ENCODE assay signal across 2 cellular contexts in genomic region chr19:39765091-39766076, GRCh38.
TF ChIP-seq lines count a peak whose summit lies in the region.

No MANE protein-coding gene starts in this region.

TF ChIP-seq in HEK293, 187 proteins besides CTCF, POLR2A, EP300 and RAD21 (continued from another document):
- no peak for TF ChIP-seq ZNF473 (tag by site-specific recombination; IDR thresholded peaks at IDR 0.05)
- no peak for TF ChIP-seq ZBTB17 (tag by site-specific recombination; IDR thresholded peaks at IDR 0.05)
- no peak for TF ChIP-seq ZNF302 (tag by site-specific recombination; IDR thresholded peaks at IDR 0.05; ENCODE audit: low read depth)
- peak; percentile 20; the same call in 1 of the 2 replicates for TF ChIP-seq ZNF654 (tag by site-specific recombination; IDR thresholded peaks at IDR 0.05; ENCODE audit: low read depth)
- no peak for TF ChIP-seq ZNF629 (tag by site-specific recombination; IDR thresholded peaks at IDR 0.05)
- no peak for TF ChIP-seq EGR2 (tag by site-specific recombination; IDR thresholded peaks at IDR 0.05; ENCODE audit: low read depth)
- TF ChIP-seq ZNF138 (tag by site-specific recombination; IDR thresholded peaks at IDR 0.05; ENCODE audit: borderline replicate concordance), result no peak
- TF ChIP-seq, protein P1, sequence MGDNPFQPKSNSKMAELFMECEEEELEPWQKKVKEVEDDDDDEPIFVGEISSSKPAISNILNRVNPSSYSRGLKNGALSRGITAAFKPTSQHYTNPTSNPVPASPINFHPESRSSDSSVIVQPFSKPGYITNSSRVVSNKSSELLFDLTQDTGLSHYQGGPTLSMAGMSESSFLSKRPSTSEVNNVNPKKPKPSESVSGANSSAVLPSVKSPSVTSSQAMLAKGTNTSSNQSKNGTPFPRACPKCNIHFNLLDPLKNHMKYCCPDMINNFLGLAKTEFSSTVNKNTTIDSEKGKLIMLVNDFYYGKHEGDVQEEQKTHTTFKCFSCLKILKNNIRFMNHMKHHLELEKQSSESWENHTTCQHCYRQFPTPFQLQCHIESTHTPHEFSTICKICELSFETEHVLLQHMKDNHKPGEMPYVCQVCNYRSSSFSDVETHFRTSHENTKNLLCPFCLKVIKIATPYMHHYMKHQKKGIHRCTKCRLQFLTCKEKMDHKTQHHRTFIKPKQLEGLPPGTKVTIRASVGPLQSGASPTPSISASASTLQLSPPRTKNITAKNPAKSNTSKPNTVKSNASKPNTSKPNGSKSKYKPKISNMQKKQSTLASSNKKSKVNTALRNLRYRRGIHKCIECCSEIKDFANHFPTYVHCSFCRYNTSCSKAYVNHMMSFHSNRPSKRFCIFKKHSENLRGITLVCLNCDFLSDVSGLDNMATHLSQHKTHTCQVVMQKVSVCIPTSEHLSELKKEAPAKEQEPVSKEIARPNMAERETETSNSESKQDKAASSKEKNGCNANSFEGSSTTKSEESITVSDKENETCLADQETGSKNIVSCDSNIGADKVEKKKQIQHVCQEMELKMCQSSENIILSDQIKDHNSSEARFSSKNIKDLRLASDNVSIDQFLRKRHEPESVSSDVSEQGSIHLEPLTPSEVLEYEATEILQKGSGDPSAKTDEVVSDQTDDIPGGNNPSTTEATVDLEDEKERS (tag by site-specific recombination; IDR thresholded peaks at IDR 0.05), result peak; percentile 69; the same call in 1 of the 2 replicates
- TF ChIP-seq ZNF623 (tag by site-specific recombination; IDR thresholded peaks at IDR 0.05), result no peak

TF ChIP-seq in SK-N-SH, 30 proteins besides CTCF, POLR2A, EP300 and RAD21 (continued from another document):
- TF ChIP-seq USF2 (IDR thresholded peaks at IDR 0.05; ENCODE audit: borderline replicate concordance, low read depth, low read length) (no peak), TCF12 (IDR thresholded peaks at IDR 0.05) (no peak), TEAD4 (IDR thresholded peaks at IDR 0.05; ENCODE audit: borderline replicate concordance, insufficient read depth) (no peak), RXRA (IDR thresholded peaks at IDR 0.05; ENCODE audit: borderline replicate concordance, low read depth) (no peak)
